Comparison of ENCODE assay signal across 1 cellular context in the genomic region with DNA sequence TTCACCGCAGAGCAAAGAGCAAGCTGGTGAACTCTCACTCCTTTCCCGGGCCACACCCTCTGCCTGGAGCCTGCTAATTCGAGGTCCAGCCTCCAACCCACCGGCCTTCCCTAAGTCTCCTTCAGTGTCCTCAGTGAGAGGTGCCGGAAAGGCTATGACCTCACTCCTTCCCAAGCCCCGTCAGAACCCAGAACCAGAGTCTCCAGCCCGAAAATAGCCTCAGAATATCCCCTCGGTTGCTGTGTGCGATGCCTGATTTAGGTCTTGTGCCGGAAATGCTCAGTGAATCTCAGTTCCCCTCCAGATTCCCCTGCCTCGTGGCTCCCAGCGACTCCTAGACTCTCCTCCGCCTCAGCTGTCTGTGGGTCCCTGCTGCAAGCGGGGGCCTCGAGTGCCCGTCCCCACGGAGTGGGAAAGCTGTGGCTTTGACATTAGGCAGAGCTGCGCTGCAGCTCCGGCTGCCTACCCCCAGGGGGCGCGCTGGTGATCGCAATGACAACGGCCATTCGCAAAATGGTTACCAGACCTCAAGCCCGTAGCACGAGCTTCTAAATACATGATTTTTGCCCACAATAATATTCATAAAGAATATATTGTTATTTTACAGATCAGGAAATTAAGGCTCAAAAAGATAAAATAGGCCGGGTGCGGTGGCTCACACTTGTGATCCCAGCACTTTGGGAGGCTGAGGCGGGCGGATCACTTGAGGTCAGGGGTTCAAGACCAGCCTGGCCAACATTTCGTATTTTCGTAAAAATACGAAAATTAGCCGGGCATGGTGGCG.
TF ChIP-seq lines count a peak whose summit lies in the region.

No MANE protein-coding gene starts in this region.

TF ChIP-seq in HepG2, 621 proteins besides CTCF, POLR2A, EP300 and RAD21 (continued from another document and continues in another):
- TF ChIP-seq, protein P1, sequence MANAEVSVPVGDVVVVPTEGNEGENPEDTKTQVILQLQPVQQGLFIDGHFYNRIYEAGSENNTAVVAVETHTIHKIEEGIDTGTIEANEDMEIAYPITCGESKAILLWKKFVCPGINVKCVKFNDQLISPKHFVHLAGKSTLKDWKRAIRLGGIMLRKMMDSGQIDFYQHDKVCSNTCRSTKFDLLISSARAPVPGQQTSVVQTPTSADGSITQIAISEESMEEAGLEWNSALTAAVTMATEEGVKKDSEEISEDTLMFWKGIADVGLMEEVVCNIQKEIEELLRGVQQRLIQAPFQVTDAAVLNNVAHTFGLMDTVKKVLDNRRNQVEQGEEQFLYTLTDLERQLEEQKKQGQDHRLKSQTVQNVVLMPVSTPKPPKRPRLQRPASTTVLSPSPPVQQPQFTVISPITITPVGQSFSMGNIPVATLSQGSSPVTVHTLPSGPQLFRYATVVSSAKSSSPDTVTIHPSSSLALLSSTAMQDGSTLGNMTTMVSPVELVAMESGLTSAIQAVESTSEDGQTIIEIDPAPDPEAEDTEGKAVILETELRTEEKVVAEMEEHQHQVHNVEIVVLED (CRISPR knock-in tag; IDR thresholded peaks at IDR 0.05; ENCODE audit: borderline replicate concordance) = no peak
- TF ChIP-seq SP140L (CRISPR knock-in tag; IDR thresholded peaks at IDR 0.05; ENCODE audit: borderline replicate concordance) = no peak
- TF ChIP-seq, protein P2, sequence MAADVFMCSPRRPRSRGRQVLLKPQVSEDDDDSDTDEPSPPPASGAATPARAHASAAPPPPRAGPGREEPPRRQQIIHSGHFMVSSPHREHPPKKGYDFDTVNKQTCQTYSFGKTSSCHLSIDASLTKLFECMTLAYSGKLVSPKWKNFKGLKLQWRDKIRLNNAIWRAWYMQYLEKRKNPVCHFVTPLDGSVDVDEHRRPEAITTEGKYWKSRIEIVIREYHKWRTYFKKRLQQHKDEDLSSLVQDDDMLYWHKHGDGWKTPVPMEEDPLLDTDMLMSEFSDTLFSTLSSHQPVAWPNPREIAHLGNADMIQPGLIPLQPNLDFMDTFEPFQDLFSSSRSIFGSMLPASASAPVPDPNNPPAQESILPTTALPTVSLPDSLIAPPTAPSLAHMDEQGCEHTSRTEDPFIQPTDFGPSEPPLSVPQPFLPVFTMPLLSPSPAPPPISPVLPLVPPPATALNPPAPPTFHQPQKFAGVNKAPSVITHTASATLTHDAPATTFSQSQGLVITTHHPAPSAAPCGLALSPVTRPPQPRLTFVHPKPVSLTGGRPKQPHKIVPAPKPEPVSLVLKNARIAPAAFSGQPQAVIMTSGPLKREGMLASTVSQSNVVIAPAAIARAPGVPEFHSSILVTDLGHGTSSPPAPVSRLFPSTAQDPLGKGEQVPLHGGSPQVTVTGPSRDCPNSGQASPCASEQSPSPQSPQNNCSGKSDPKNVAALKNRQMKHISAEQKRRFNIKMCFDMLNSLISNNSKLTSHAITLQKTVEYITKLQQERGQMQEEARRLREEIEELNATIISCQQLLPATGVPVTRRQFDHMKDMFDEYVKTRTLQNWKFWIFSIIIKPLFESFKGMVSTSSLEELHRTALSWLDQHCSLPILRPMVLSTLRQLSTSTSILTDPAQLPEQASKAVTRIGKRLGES (CRISPR knock-in tag; IDR thresholded peaks at IDR 0.05; ENCODE audit: borderline replicate concordance) = no peak
- no peak for TF ChIP-seq CBX1 (IDR thresholded peaks at IDR 0.05; ENCODE audit: low read depth)
- TF ChIP-seq HOXA9 (CRISPR knock-in tag; IDR thresholded peaks at IDR 0.05; ENCODE audit: borderline replicate concordance) = no peak
- TF ChIP-seq, protein P3, sequence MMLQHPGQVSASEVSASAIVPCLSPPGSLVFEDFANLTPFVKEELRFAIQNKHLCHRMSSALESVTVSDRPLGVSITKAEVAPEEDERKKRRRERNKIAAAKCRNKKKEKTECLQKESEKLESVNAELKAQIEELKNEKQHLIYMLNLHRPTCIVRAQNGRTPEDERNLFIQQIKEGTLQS (CRISPR knock-in tag; IDR thresholded peaks at IDR 0.05) = no peak
- TF ChIP-seq DMAP1 (CRISPR knock-in tag; IDR thresholded peaks at IDR 0.05) = no peak
- 0 out of 2 replicates have a peak, but pooled peaks have one; percentile 43 for TF ChIP-seq KDM5B (CRISPR knock-in tag; IDR thresholded peaks at IDR 0.05; ENCODE audit: borderline replicate concordance)
- TF ChIP-seq ETV5 (CRISPR knock-in tag; IDR thresholded peaks at IDR 0.05; ENCODE audit: borderline replicate concordance) = no peak
- peak; percentile 20; the same call in 1 of the 2 replicates for TF ChIP-seq THAP11 (CRISPR knock-in tag; IDR thresholded peaks at IDR 0.05)
- TF ChIP-seq ZNF207 (IDR thresholded peaks at IDR 0.05; ENCODE audit: borderline replicate concordance) = no peak
- 0 out of 2 replicates have a peak, but pooled peaks have one; percentile 28 for TF ChIP-seq ZNF547 (CRISPR knock-in tag; IDR thresholded peaks at IDR 0.05)
- TF ChIP-seq, protein P4, sequence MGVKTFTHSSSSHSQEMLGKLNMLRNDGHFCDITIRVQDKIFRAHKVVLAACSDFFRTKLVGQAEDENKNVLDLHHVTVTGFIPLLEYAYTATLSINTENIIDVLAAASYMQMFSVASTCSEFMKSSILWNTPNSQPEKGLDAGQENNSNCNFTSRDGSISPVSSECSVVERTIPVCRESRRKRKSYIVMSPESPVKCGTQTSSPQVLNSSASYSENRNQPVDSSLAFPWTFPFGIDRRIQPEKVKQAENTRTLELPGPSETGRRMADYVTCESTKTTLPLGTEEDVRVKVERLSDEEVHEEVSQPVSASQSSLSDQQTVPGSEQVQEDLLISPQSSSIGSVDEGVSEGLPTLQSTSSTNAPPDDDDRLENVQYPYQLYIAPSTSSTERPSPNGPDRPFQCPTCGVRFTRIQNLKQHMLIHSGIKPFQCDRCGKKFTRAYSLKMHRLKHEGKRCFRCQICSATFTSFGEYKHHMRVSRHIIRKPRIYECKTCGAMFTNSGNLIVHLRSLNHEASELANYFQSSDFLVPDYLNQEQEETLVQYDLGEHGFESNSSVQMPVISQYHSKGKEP (CRISPR knock-in tag; IDR thresholded peaks at IDR 0.05) = no peak
- TF ChIP-seq ZFAT (CRISPR knock-in tag; conservative IDR thresholded peaks at IDR 0.05) = no peak
- no peak for TF ChIP-seq MATR3 (CRISPR knock-in tag; IDR thresholded peaks at IDR 0.05)
- no peak for TF ChIP-seq ZNF7 (CRISPR knock-in tag; IDR thresholded peaks at IDR 0.05)
- TF ChIP-seq, protein P5, sequence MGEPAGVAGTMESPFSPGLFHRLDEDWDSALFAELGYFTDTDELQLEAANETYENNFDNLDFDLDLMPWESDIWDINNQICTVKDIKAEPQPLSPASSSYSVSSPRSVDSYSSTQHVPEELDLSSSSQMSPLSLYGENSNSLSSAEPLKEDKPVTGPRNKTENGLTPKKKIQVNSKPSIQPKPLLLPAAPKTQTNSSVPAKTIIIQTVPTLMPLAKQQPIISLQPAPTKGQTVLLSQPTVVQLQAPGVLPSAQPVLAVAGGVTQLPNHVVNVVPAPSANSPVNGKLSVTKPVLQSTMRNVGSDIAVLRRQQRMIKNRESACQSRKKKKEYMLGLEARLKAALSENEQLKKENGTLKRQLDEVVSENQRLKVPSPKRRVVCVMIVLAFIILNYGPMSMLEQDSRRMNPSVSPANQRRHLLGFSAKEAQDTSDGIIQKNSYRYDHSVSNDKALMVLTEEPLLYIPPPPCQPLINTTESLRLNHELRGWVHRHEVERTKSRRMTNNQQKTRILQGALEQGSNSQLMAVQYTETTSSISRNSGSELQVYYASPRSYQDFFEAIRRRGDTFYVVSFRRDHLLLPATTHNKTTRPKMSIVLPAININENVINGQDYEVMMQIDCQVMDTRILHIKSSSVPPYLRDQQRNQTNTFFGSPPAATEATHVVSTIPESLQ (CRISPR knock-in tag; conservative IDR thresholded peaks at IDR 0.05) = no peak
- TF ChIP-seq NRL (CRISPR knock-in tag; IDR thresholded peaks at IDR 0.05; ENCODE audit: borderline replicate concordance) = peak; percentile 56; the same call in 1 of the 2 replicates
- peak; percentile 47; the same call in 1 of the 2 replicates for TF ChIP-seq MYC (CRISPR knock-in tag; IDR thresholded peaks at IDR 0.05; ENCODE audit: borderline replicate concordance)
- 0 out of 2 replicates have a peak, but pooled peaks have one; percentile 5 for TF ChIP-seq HNF4A (CRISPR knock-in tag; IDR thresholded peaks at IDR 0.05)
- TF ChIP-seq, protein P6, sequence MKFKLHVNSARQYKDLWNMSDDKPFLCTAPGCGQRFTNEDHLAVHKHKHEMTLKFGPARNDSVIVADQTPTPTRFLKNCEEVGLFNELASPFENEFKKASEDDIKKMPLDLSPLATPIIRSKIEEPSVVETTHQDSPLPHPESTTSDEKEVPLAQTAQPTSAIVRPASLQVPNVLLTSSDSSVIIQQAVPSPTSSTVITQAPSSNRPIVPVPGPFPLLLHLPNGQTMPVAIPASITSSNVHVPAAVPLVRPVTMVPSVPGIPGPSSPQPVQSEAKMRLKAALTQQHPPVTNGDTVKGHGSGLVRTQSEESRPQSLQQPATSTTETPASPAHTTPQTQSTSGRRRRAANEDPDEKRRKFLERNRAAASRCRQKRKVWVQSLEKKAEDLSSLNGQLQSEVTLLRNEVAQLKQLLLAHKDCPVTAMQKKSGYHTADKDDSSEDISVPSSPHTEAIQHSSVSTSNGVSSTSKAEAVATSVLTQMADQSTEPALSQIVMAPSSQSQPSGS (CRISPR knock-in tag; IDR thresholded peaks at IDR 0.05) = no peak
- no peak for TF ChIP-seq HDAC6 (IDR thresholded peaks at IDR 0.05; ENCODE audit: low read depth, low read length)
- TF ChIP-seq ZNF138 (CRISPR knock-in tag; IDR thresholded peaks at IDR 0.05; ENCODE audit: low read depth) = no peak
- TF ChIP-seq PHF20 (CRISPR knock-in tag; IDR thresholded peaks at IDR 0.05) = no peak
- TF ChIP-seq, protein P7, sequence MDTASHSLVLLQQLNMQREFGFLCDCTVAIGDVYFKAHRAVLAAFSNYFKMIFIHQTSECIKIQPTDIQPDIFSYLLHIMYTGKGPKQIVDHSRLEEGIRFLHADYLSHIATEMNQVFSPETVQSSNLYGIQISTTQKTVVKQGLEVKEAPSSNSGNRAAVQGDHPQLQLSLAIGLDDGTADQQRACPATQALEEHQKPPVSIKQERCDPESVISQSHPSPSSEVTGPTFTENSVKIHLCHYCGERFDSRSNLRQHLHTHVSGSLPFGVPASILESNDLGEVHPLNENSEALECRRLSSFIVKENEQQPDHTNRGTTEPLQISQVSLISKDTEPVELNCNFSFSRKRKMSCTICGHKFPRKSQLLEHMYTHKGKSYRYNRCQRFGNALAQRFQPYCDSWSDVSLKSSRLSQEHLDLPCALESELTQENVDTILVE (CRISPR knock-in tag; IDR thresholded peaks at IDR 0.05) = no peak
- no peak for TF ChIP-seq DNMT3B (CRISPR knock-in tag; conservative IDR thresholded peaks at IDR 0.05)
- 0 out of 2 replicates have a peak, but pooled peaks have one; percentile 38 for TF ChIP-seq ZNF446 (CRISPR knock-in tag; IDR thresholded peaks at IDR 0.05)
- no peak for TF ChIP-seq SRSF1 (optimal IDR thresholded peaks at IDR 0.05; ENCODE audit: low read depth, low read length)
- no peak; the same call in 1 of the 2 replicates for TF ChIP-seq ZNF331 (CRISPR knock-in tag; IDR thresholded peaks at IDR 0.05)
- no peak for TF ChIP-seq MAFF (IDR thresholded peaks at IDR 0.05; ENCODE audit: low read depth, low read length)
- peak; percentile 48; the same call in 1 of the 2 replicates for TF ChIP-seq ZNF350 (CRISPR knock-in tag; IDR thresholded peaks at IDR 0.05; ENCODE audit: borderline replicate concordance, low read depth)
- TF ChIP-seq, protein P8, sequence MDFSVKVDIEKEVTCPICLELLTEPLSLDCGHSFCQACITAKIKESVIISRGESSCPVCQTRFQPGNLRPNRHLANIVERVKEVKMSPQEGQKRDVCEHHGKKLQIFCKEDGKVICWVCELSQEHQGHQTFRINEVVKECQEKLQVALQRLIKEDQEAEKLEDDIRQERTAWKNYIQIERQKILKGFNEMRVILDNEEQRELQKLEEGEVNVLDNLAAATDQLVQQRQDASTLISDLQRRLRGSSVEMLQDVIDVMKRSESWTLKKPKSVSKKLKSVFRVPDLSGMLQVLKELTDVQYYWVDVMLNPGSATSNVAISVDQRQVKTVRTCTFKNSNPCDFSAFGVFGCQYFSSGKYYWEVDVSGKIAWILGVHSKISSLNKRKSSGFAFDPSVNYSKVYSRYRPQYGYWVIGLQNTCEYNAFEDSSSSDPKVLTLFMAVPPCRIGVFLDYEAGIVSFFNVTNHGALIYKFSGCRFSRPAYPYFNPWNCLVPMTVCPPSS (IDR thresholded peaks at IDR 0.05) = no peak
- TF ChIP-seq CCDC6 (CRISPR knock-in tag; IDR thresholded peaks at IDR 0.05) = peak; percentile 51; the same call in 1 of the 2 replicates
- no peak for TF ChIP-seq ZNF775 (CRISPR knock-in tag; IDR thresholded peaks at IDR 0.05; ENCODE audit: borderline replicate concordance)
- TF ChIP-seq SOX5 (CRISPR knock-in tag; IDR thresholded peaks at IDR 0.05; ENCODE audit: borderline replicate concordance) = no peak
- TF ChIP-seq ZNF33B (CRISPR knock-in tag; IDR thresholded peaks at IDR 0.05) = no peak
- TF ChIP-seq IKZF1 (IDR thresholded peaks at IDR 0.05) = no peak
- no peak for TF ChIP-seq KDM3A (CRISPR knock-in tag; IDR thresholded peaks at IDR 0.05; ENCODE audit: low read depth)
- no peak for TF ChIP-seq CAMTA2 (CRISPR knock-in tag; IDR thresholded peaks at IDR 0.05; ENCODE audit: borderline replicate concordance)
- TF ChIP-seq ZNF724P (CRISPR knock-in tag; IDR thresholded peaks at IDR 0.05; ENCODE audit: borderline replicate concordance) = no peak
- TF ChIP-seq NAIF1 (CRISPR knock-in tag; IDR thresholded peaks at IDR 0.05; ENCODE audit: borderline replicate concordance) = no peak
- TF ChIP-seq, protein P9, sequence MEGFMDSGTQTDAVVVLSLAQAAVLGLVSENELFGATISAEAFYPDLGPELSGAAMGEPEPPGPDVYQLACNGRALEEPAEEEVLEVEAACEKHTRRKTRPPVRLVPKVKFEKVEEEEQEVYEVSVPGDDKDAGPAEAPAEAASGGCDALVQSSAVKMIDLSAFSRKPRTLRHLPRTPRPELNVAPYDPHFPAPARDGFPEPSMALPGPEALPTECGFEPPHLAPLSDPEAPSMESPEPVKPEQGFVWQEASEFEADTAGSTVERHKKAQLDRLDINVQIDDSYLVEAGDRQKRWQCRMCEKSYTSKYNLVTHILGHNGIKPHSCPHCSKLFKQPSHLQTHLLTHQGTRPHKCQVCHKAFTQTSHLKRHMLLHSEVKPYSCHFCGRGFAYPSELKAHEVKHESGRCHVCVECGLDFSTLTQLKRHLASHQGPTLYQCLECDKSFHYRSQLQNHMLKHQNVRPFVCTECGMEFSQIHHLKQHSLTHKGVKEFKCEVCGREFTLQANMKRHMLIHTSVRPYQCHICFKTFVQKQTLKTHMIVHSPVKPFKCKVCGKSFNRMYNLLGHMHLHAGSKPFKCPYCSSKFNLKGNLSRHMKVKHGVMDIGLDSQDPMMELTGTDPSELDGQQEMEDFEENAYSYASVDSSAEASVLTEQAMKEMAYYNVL (CRISPR knock-in tag; IDR thresholded peaks at IDR 0.05; ENCODE audit: borderline replicate concordance) = no peak
- no peak for TF ChIP-seq ZNF180 (CRISPR knock-in tag; IDR thresholded peaks at IDR 0.05; ENCODE audit: borderline replicate concordance, low read depth)
- TF ChIP-seq, protein P10, sequence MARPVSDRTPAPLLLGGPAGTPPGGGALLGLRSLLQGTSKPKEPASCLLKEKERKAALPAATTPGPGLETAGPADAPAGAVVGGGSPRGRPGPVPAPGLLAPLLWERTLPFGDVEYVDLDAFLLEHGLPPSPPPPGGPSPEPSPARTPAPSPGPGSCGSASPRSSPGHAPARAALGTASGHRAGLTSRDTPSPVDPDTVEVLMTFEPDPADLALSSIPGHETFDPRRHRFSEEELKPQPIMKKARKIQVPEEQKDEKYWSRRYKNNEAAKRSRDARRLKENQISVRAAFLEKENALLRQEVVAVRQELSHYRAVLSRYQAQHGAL (CRISPR knock-in tag; IDR thresholded peaks at IDR 0.05; ENCODE audit: not compliant biosample characterization) = no peak
